In genomic region chr16:2476345-2476720, GRCh38 we compare ENCODE assay signal across 11 cellular contexts. TPM values are rescaled to one million over a fixed set of nuclear protein-coding genes. Genes with fewer than 3 reads are reported as not detected.
DNase-seq lines count a peak whose midpoint lies in the region; ATAC-seq, FAIRE-seq and TF ChIP-seq lines count a peak whose summit lies in the region.
"Had no signal": no experiment of that assay in that cellular context is flagged by ENCODE, and none has a peak within 500 bp of the region (broad histone marks: within the 10 kb centered on the region; RNA-seq: fewer than 3 reads in every experiment).

No MANE protein-coding gene starts in this region.

- intact Hi-C loops in PC-3 (cut with micrococcal nuclease) (no loop called here), esophagus squamous epithelium (cut with DNase I) (no loop called here)

- BruUV-seq in PC-3 (replicated peaks; lab: Mats Ljungman, UMichigan), result no TSS peak

- H3K36me3 ChIP-seq in PC-3 (ENCODE audit: low read depth, low read length), result no peaks in the 10 kb centered on the region
- no peaks in the 10 kb centered on the region for H3K36me3 ChIP-seq in endodermal cell (ENCODE audit: control insufficient read depth, insufficient read depth, low read length)
- H3K36me3 ChIP-seq in esophagus squamous epithelium, result no peaks in the 10 kb centered on the region

- H3K4me3 ChIP-seq in PC-3 (ENCODE audit: low read length) (peak overlapping the region; percentile 69), endodermal cell (ENCODE audit: low read length) (peak overlapping the region; percentile 77), esophagus squamous epithelium (no peak overlapping the region)

- H3K9me3 ChIP-seq in PC-3 (ENCODE audit: low read length) (no peaks in the 10 kb centered on the region), endodermal cell (ENCODE audit: control insufficient read depth, low read length) (no peaks in the 10 kb centered on the region), esophagus squamous epithelium (no peaks in the 10 kb centered on the region)

- peaks cover 33% of the 10 kb centered on the region for H3K79me2 ChIP-seq in PC-3 (ENCODE audit: low read length)

- H3K36me3 Mint-ChIP-seq in activated T-cell treated with anti-CD3 and anti-CD28 coated beads, Interleukin-2, amount 50 U/mL, for 72 hours (ENCODE audit: insufficient read depth in 2 of 2), result no peaks in the 10 kb centered on the region
- H3K36me3 Mint-ChIP-seq in endodermal cell (ENCODE audit: low read depth), result no peaks in the 10 kb centered on the region
- no peaks in the 10 kb centered on the region for H3K36me3 Mint-ChIP-seq in stimulated activated memory B cell treated with anti-CD40 and anti-IgM and Interleukin-4, amounts not matched to agents 10 μg/mL and 1 μg/mL and 100 μg/mL, for 72 hours

- peaks cover 7% of the 10 kb centered on the region for H3K27me3 Mint-ChIP-seq in activated T-cell treated with anti-CD3 and anti-CD28 coated beads, Interleukin-2, amount 50 U/mL, for 72 hours (ENCODE audit: low read depth)
- H3K27me3 Mint-ChIP-seq in endodermal cell (ENCODE audit: insufficient read depth), result peaks cover 30% of the 10 kb centered on the region
- H3K27me3 Mint-ChIP-seq in stimulated activated memory B cell treated with anti-CD40 and anti-IgM and Interleukin-4, amounts not matched to agents 10 μg/mL and 1 μg/mL and 100 μg/mL, for 72 hours, result peaks cover 20% of the 10 kb centered on the region

- 93 to 98% methylated on average over 7 to 9 of the region's 9 CpGs for WGBS in endodermal cell (ENCODE audit: insufficient coverage in 1 of 2, insufficient read length in 1 of 2), 2 experiments
- 81 to 95% methylated on average over 7 to 9 of the region's 9 CpGs for WGBS in esophagus squamous epithelium, 2 donors

- H4K20me1 ChIP-seq in PC-3 (ENCODE audit: low read length), result no peaks in the 10 kb centered on the region

- CTCF ChIA-PET in PC-3 (lab: Charles Lee), result no interaction called here

- POLR2A ChIA-PET in PC-3 (lab: Charles Lee; ENCODE audit: unreplicated experiment), result no interaction called here

- no peaks in the 10 kb centered on the region for H3K27me3 ChIP-seq in PC-3 (ENCODE audit: low read length)
- peaks cover 30% of the 10 kb centered on the region for H3K27me3 ChIP-seq in endodermal cell (ENCODE audit: control insufficient read depth, insufficient read depth, low read length, poor library complexity, severe bottlenecking)
- peaks cover 4 to 31% (median 11%) of the 10 kb centered on the region in 4 donors for H3K27me3 ChIP-seq in esophagus squamous epithelium

- H3K4me1 ChIP-seq in PC-3 (ENCODE audit: insufficient read depth, low read length), result no peaks in the 10 kb centered on the region; the same call in 1 of the 2 replicates
- peaks cover 3% of the 10 kb centered on the region for H3K4me1 ChIP-seq in endodermal cell (ENCODE audit: control insufficient read depth, insufficient read depth, low read length)
- H3K4me1 ChIP-seq in esophagus squamous epithelium, result peaks cover 21 to 56% (median 37%) of the 10 kb centered on the region in 3 donors

- H3K9me3 Mint-ChIP-seq in activated T-cell treated with anti-CD3 and anti-CD28 coated beads, Interleukin-2, amount 50 U/mL, for 72 hours, result no peaks in the 10 kb centered on the region
- no peaks in the 10 kb centered on the region for H3K9me3 Mint-ChIP-seq in endodermal cell
- H3K9me3 Mint-ChIP-seq in stimulated activated memory B cell treated with anti-CD40 and anti-IgM and Interleukin-4, amounts not matched to agents 10 μg/mL and 1 μg/mL and 100 μg/mL, for 72 hours, result no peaks in the 10 kb centered on the region

- TF ChIP-seq POLR2A in esophagus squamous epithelium (IDR thresholded peaks at IDR 0.05), result no peak

- no peak overlapping the region for H3K27ac Mint-ChIP-seq in activated T-cell treated with anti-CD3 and anti-CD28 coated beads, Interleukin-2, amount 50 U/mL, for 72 hours
- H3K27ac Mint-ChIP-seq in endodermal cell, result no peak overlapping the region
- H3K27ac Mint-ChIP-seq in stimulated activated memory B cell treated with anti-CD40 and anti-IgM and Interleukin-4, amounts not matched to agents 10 μg/mL and 1 μg/mL and 100 μg/mL, for 72 hours, result no peak overlapping the region

- ATAC-seq in activated T-cell treated with anti-CD3 and anti-CD28 coated beads, Interleukin-2, amount 50 U/mL, for 72 hours (replicated peaks in 1 of 2), result no peak
- no peak for ATAC-seq in PC-3
- ATAC-seq in stimulated activated memory B cell treated with anti-CD40 and anti-IgM and Interleukin-4, amounts not matched to agents 10 μg/mL and 1 μg/mL and 100 μg/mL, for 72 hours, result no peak

- H2AFZ ChIP-seq in PC-3 (ENCODE audit: low read length), result no peak overlapping the region

- FAIRE-seq in frontal cortex (lab: Jason Lieb, UNC), result no peak

- no peak for DNase-seq in activated T-cell treated with anti-CD3 and anti-CD28 coated beads, Interleukin-2, amount 50 U/mL, for 72 hours
- no peak for DNase-seq in activated T-cell treated with anti-CD3 and anti-CD28 coated beads for 4 hours
- DNase-seq in PC-3, result no peak
- DNase-seq in endodermal cell, result no peak
- no peak for DNase-seq in esophagus squamous epithelium (lab: John Stamatoyannopoulos, UW)
- no peak for DNase-seq in ecto neural progenitor cell (ENCODE audit: low spot score)
- no peak for DNase-seq in frontal cortex (ENCODE audit: low spot score in 2 of 2)
- DNase-seq: C1 segment of cervical spinal cord, cerebellar nuclear complex, mammary epithelial cell had no signal

- no peak overlapping the region for H3K9ac ChIP-seq in PC-3 (ENCODE audit: low read length)
- no peak overlapping the region for H3K9ac ChIP-seq in endodermal cell (ENCODE audit: extremely low read depth, low read length, poor library complexity, severe bottlenecking)

- H3K4me1 Mint-ChIP-seq in activated T-cell treated with anti-CD3 and anti-CD28 coated beads, Interleukin-2, amount 50 U/mL, for 72 hours (ENCODE audit: low read depth), result peaks cover 21% of the 10 kb centered on the region
- peaks cover 2% of the 10 kb centered on the region for H3K4me1 Mint-ChIP-seq in endodermal cell
- H3K4me1 Mint-ChIP-seq in stimulated activated memory B cell treated with anti-CD40 and anti-IgM and Interleukin-4, amounts not matched to agents 10 μg/mL and 1 μg/mL and 100 μg/mL, for 72 hours, result peaks cover 29% of the 10 kb centered on the region

- no peaks in the 10 kb centered on the region for H3F3A ChIP-seq in PC-3 (ENCODE audit: low read length, unreplicated experiment)

- H3K4me3 Mint-ChIP-seq in activated T-cell treated with anti-CD3 and anti-CD28 coated beads, Interleukin-2, amount 50 U/mL, for 72 hours, result peak overlapping the region; percentile 70
- peak overlapping the region; percentile 63 for H3K4me3 Mint-ChIP-seq in endodermal cell
- peak overlapping the region; percentile 60 for H3K4me3 Mint-ChIP-seq in stimulated activated memory B cell treated with anti-CD40 and anti-IgM and Interleukin-4, amounts not matched to agents 10 μg/mL and 1 μg/mL and 100 μg/mL, for 72 hours

- peak overlapping the region; percentile 89 for H3K4me2 ChIP-seq in PC-3 (ENCODE audit: low read length)

- TF ChIP-seq CTCF in PC-3 (conservative IDR thresholded peaks at IDR 0.05; ENCODE audit: low read depth, low read length) (no peak), endodermal cell (conservative IDR thresholded peaks at IDR 0.05) (no peak), esophagus squamous epithelium (IDR thresholded peaks at IDR 0.05) (no peak)

- no peak overlapping the region for H3K27ac ChIP-seq in PC-3 (ENCODE audit: low read length)
- H3K27ac ChIP-seq in endodermal cell (ENCODE audit: low read depth, low read length), result no peak overlapping the region
- no peak overlapping the region for H3K27ac ChIP-seq in esophagus squamous epithelium

- no peaks in the 10 kb centered on the region for H3K9me2 ChIP-seq in PC-3 (replicated peaks; ENCODE audit: low read length)

RNA-seq across cellular contexts. Expression of gene TBC1D24, which starts 1.4 kb away (rescaled TPM):
- 10 to 100 TPM; 13.6 to 20.4 TPM for total RNA-seq in activated T-cell treated with anti-CD3 and anti-CD28 coated beads, Interleukin-2, amount 50 U/mL, for 72 hours
- 11.3 and 15.2 TPM in 2 replicates for total RNA-seq in PC-3 (2014; rRNA removed)
- total RNA-seq in endodermal cell, result 10 to 100 TPM; 15.7 to 19.4 TPM
- 9.0 TPM for polyA plus RNA-seq in endodermal cell (2013, experiment 1 of 2)
- polyA plus RNA-seq in endodermal cell (2013, experiment 2 of 2), result 9.4 TPM
- 1 to 10 TPM; 3.1 to 4.6 (median 3.7) TPM for total RNA-seq in esophagus squamous epithelium
- 24.5 TPM for total RNA-seq in frontal cortex

RNA-seq across cellular contexts. Expression of gene NTN3, which starts 5.2 kb away (rescaled TPM):
- total RNA-seq in activated T-cell treated with anti-CD3 and anti-CD28 coated beads, Interleukin-2, amount 50 U/mL, for 72 hours, result not detected
- total RNA-seq in PC-3 (2014; rRNA removed) (not detected in 2 replicates), endodermal cell (under 1 TPM; 0.48 to 0.62 TPM), esophagus squamous epithelium (under 1 TPM in 1 of 4 donors, not detected in 3; 0.38 TPM), frontal cortex (3.3 TPM)
- polyA plus RNA-seq in endodermal cell (2013, experiment 1 of 2), result 1.0 TPM
- polyA plus RNA-seq in endodermal cell (2013, experiment 2 of 2), result 0.75 TPM
- polyA plus RNA-seq: mammary epithelial cell had no signal

RNA-seq across cellular contexts. Expression of gene TEDC2, which starts 16.4 kb away (rescaled TPM):
- total RNA-seq in activated T-cell treated with anti-CD3 and anti-CD28 coated beads, Interleukin-2, amount 50 U/mL, for 72 hours, result 10 to 100 TPM; 23.0 to 32.7 TPM
- total RNA-seq in PC-3 (2014; rRNA removed) (35.5 and 44.9 TPM in 2 replicates), endodermal cell (10 to 100 TPM; 44.0 to 57.6 TPM), esophagus squamous epithelium (10 to 100 TPM in 1 of 4 donors, 1 to 10 TPM in 3; 1.1 to 12.3 (median 4.4) TPM), frontal cortex (7.7 TPM)
- polyA plus RNA-seq in endodermal cell (2013, experiment 1 of 2), result 32.9 TPM
- polyA plus RNA-seq in endodermal cell (2013, experiment 2 of 2), result 28.1 TPM

RNA-seq across cellular contexts. Expression of gene ATP6V0C, which starts 37.4 kb away (rescaled TPM):
- 10 to 100 TPM; 94.2 to 94.8 TPM for total RNA-seq in activated T-cell treated with anti-CD3 and anti-CD28 coated beads, Interleukin-2, amount 50 U/mL, for 72 hours
- total RNA-seq in PC-3 (2014; rRNA removed), result 67.4 and 80.2 TPM in 2 replicates
- 100 to 1,000 TPM; 176 to 180 TPM for total RNA-seq in endodermal cell
- 220 TPM for polyA plus RNA-seq in endodermal cell (2013, experiment 1 of 2)
- polyA plus RNA-seq in endodermal cell (2013, experiment 2 of 2), result 207 TPM
- 100 to 1,000 TPM in 2 of 4 donors, 10 to 100 TPM in 2; 70.8 to 196 (median 125) TPM for total RNA-seq in esophagus squamous epithelium
- 10.6 TPM for total RNA-seq in frontal cortex

RNA-seq across cellular contexts. Expression of gene AMDHD2, which starts 43.8 kb away (rescaled TPM):
- 10 to 100 TPM; 28.2 to 33.8 TPM for total RNA-seq in activated T-cell treated with anti-CD3 and anti-CD28 coated beads, Interleukin-2, amount 50 U/mL, for 72 hours
- total RNA-seq in PC-3 (2014; rRNA removed), result 50.3 and 62.8 TPM in 2 replicates
- 10 to 100 TPM; 74.6 to 82.2 TPM for total RNA-seq in endodermal cell
- 24.8 TPM for polyA plus RNA-seq in endodermal cell (2013, experiment 1 of 2)
- 19.3 TPM for polyA plus RNA-seq in endodermal cell (2013, experiment 2 of 2)
- 10 to 100 TPM; 11.6 to 23.9 (median 17.5) TPM for total RNA-seq in esophagus squamous epithelium
- total RNA-seq in frontal cortex, result 11.4 TPM

Comparison
In these comparisons a context has a peak if more than half of its experiments do, and no peak if none do; other contexts are left out.
1. H3K4me3 ChIP-seq: peak in PC-3 (single experiment) and endodermal cell (single experiment); none in esophagus squamous epithelium (0 of 4).
2. Peak in every context shown above with its lines, with median percentiles within 50 percentile points of each other: H3K4me3 Mint-ChIP-seq.